8 cellular contexts compared by ENCODE assay signal in the genomic region with DNA sequence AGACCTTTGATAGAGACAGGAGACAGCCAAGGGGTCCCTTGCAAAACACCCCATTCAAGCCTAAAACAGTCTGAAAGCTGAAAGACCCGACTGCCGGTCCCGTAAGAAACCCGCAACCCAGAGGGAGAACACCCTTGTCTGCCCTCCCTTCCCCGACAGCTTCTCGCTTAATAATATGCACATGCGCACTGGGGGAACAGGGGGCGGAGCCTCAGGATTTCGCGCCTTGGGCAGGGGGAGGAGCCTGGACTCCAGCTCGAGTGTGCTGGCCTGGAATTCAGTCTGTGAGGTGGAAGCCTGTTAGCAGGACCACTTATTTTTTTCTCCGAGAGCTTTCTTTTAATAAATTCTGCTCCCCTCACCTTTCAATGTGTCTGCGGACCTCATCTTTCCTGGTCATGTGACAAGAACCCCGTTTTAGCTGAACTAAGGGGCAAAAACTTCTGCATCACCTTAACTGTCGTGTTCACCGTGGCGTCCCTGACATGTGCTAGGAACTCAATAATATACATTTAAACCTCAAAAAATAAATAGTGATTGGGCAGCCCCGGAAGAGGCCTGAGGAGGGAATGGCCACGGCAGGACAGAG. TPM values are rescaled to one million over a fixed set of nuclear protein-coding genes. Genes with fewer than 3 reads are reported as not detected.
DNase-seq lines count a peak whose midpoint lies in the region; ATAC-seq and TF ChIP-seq lines count a peak whose summit lies in the region.

No MANE protein-coding gene starts in this region.

- peaks cover 8% of the 10 kb centered on the region; the same call in 1 of the 2 replicates for H3K27me3 Mint-ChIP-seq in WTC11 (ENCODE audit: low read depth)
- peaks cover 6 to 15% (median 8%) of the 10 kb centered on the region in 5 donors for H3K27me3 Mint-ChIP-seq in naive thymus-derived CD8-positive, alpha-beta T cell
- H3K27me3 Mint-ChIP-seq in stimulated activated naive CD8-positive, alpha-beta T cell treated with anti-CD3 and anti-CD28 coated beads, Interleukin-15, Interleukin-2, amounts not matched to agents 100 ng/mL and 50 ng/mL, for 24 hours = peaks cover 8% of the 10 kb centered on the region

- peak; percentile 74 for ATAC-seq in HG02798 (IDR thresholded peaks at IDR 0.05; ENCODE audit: poor library complexity, unreplicated experiment)
- peak; percentile 97 for ATAC-seq in WTC11
- ATAC-seq in naive thymus-derived CD8-positive, alpha-beta T cell = peak; percentile 40 to 93

- no peaks in the 10 kb centered on the region for H3K36me3 ChIP-seq in effector memory CD4-positive, alpha-beta T cell (ENCODE audit: control insufficient read depth, insufficient read depth, low read length)

- POLR2A ChIA-PET in WTC11 (lab: Charles Lee) = interaction anchor here (0.6 to 1.3 kb wide), 4 partner anchors 8 to 1728 kb away, joined by 3 to 5 read pairs (median 4); no protein-coding TSS in a partner anchor
- POLR2A ChIA-PET in naive thymus-derived CD8-positive, alpha-beta T cell (lab: Charles Lee) = interaction anchor here (1.2 kb wide), 1 partner anchor 8 kb away, joined by 3 read pairs; no protein-coding TSS in a partner anchor

- peak overlapping the region; percentile 4; the same call in 1 of the 2 replicates for H3K27ac Mint-ChIP-seq in WTC11
- H3K27ac Mint-ChIP-seq in naive thymus-derived CD8-positive, alpha-beta T cell = peak overlapping the region in 4 of 10 donors; percentile 15 to 83 (median 49)
- H3K27ac Mint-ChIP-seq in stimulated activated naive CD8-positive, alpha-beta T cell treated with anti-CD3 and anti-CD28 coated beads, Interleukin-15, Interleukin-2, amounts not matched to agents 100 ng/mL and 50 ng/mL, for 24 hours = peak overlapping the region; percentile 96

- no peaks in the 10 kb centered on the region for H3K9me3 ChIP-seq in effector memory CD4-positive, alpha-beta T cell (ENCODE audit: control insufficient read depth, low read length)

- peak overlapping the region; percentile 33 for H3K4me3 Mint-ChIP-seq in WTC11
- peak overlapping the region; percentile 51 to 78 (median 68) for H3K4me3 Mint-ChIP-seq in naive thymus-derived CD8-positive, alpha-beta T cell
- peak overlapping the region; percentile 47 for H3K4me3 Mint-ChIP-seq in stimulated activated naive CD8-positive, alpha-beta T cell treated with anti-CD3 and anti-CD28 coated beads, Interleukin-15, Interleukin-2, amounts not matched to agents 100 ng/mL and 50 ng/mL, for 24 hours

- H3K9me3 Mint-ChIP-seq in WTC11 = no peaks in the 10 kb centered on the region
- no peaks in the 10 kb centered on the region for H3K9me3 Mint-ChIP-seq in naive thymus-derived CD8-positive, alpha-beta T cell
- no peaks in the 10 kb centered on the region for H3K9me3 Mint-ChIP-seq in stimulated activated naive CD8-positive, alpha-beta T cell treated with anti-CD3 and anti-CD28 coated beads, Interleukin-15, Interleukin-2, amounts not matched to agents 100 ng/mL and 50 ng/mL, for 24 hours

- no peaks in the 10 kb centered on the region for H3K4me1 ChIP-seq in effector memory CD4-positive, alpha-beta T cell (ENCODE audit: control insufficient read depth, insufficient read depth, low read length, poor library complexity, severe bottlenecking)

- peak overlapping the region; percentile 25 for H3K4me3 ChIP-seq in effector memory CD4-positive, alpha-beta T cell (ENCODE audit: insufficient read depth, low read depth, low read length, poor library complexity, severe bottlenecking)

- no peak for TF ChIP-seq CTCF in WTC11 (IDR thresholded peaks at IDR 0.05)

- CTCF ChIA-PET in WTC11 (lab: Charles Lee) = interaction anchor here (0.6 to 1.8 kb wide), 4 partner anchors 55 to 169 kb away, joined by 3 to 6 read pairs (median 3); no protein-coding TSS in a partner anchor

- H3K27ac ChIP-seq in effector memory CD4-positive, alpha-beta T cell (ENCODE audit: insufficient read depth, low read length, poor library complexity, severe bottlenecking) = no peak overlapping the region

- no peaks in the 10 kb centered on the region for H3K36me3 Mint-ChIP-seq in WTC11
- H3K36me3 Mint-ChIP-seq in naive thymus-derived CD8-positive, alpha-beta T cell = peaks cover 0 to 2% (median 0%) of the 10 kb centered on the region in 3 donors
- H3K36me3 Mint-ChIP-seq in stimulated activated naive CD8-positive, alpha-beta T cell treated with anti-CD3 and anti-CD28 coated beads, Interleukin-15, Interleukin-2, amounts not matched to agents 100 ng/mL and 50 ng/mL, for 24 hours (ENCODE audit: low read depth) = no peaks in the 10 kb centered on the region

- DNase-seq in CD1c-positive myeloid dendritic cell (ENCODE audit: extremely low spot score) (peak; percentile 73), WTC11 (ENCODE audit: low spot score) (peak; percentile 91), DMS 273 (lab: John Stamatoyannopoulos, UW; ENCODE audit: unreplicated experiment) (no peak), NCI-H748 treated with DMSO at 0.1 percent for 48 hours (lab: John Stamatoyannopoulos, UW) (no peak)
- DNase-seq in effector memory CD4-positive, alpha-beta T cell = peak in 1 of 3 donors; percentile 21
- DNase-seq in naive thymus-derived CD8-positive, alpha-beta T cell = peak in 9 of 10 donors; percentile 19 to 76 (median 40)

- H3K27me3 ChIP-seq in effector memory CD4-positive, alpha-beta T cell (replicated peaks; ENCODE audit: control insufficient read depth, insufficient read depth, low read length, poor library complexity, severe bottlenecking) = no peaks in the 10 kb centered on the region

- H3K4me1 Mint-ChIP-seq in WTC11 = peaks cover 27% of the 10 kb centered on the region
- peaks cover 8 to 15% (median 11%) of the 10 kb centered on the region in 4 donors for H3K4me1 Mint-ChIP-seq in naive thymus-derived CD8-positive, alpha-beta T cell
- peaks cover 30% of the 10 kb centered on the region for H3K4me1 Mint-ChIP-seq in stimulated activated naive CD8-positive, alpha-beta T cell treated with anti-CD3 and anti-CD28 coated beads, Interleukin-15, Interleukin-2, amounts not matched to agents 100 ng/mL and 50 ng/mL, for 24 hours (ENCODE audit: low read depth)

TF ChIP-seq in WTC11, 78 proteins besides CTCF, POLR2A, EP300 and RAD21:
- TF ChIP-seq E2F5 (CRISPR knock-in tag; IDR thresholded peaks at IDR 0.05) (peak; percentile 62), E2F4 (CRISPR knock-in tag; IDR thresholded peaks at IDR 0.05; ENCODE audit: borderline replicate concordance, low read depth) (peak; percentile 47; the same call in 1 of the 2 replicates)
- TF ChIP-seq, protein P1, sequence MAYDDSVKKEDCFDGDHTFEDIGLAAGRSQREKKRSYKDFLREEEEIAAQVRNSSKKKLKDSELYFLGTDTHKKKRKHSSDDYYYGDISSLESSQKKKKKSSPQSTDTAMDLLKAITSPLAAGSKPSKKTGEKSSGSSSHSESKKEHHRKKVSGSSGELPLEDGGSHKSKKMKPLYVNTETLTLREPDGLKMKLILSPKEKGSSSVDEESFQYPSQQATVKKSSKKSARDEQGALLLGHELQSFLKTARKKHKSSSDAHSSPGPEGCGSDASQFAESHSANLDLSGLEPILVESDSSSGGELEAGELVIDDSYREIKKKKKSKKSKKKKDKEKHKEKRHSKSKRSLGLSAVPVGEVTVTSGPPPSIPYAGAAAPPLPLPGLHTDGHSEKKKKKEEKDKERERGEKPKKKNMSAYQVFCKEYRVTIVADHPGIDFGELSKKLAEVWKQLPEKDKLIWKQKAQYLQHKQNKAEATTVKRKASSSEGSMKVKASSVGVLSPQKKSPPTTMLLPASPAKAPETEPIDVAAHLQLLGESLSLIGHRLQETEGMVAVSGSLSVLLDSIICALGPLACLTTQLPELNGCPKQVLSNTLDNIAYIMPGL (CRISPR knock-in tag; IDR thresholded peaks at IDR 0.05) = no peak
- TF ChIP-seq, protein P2, sequence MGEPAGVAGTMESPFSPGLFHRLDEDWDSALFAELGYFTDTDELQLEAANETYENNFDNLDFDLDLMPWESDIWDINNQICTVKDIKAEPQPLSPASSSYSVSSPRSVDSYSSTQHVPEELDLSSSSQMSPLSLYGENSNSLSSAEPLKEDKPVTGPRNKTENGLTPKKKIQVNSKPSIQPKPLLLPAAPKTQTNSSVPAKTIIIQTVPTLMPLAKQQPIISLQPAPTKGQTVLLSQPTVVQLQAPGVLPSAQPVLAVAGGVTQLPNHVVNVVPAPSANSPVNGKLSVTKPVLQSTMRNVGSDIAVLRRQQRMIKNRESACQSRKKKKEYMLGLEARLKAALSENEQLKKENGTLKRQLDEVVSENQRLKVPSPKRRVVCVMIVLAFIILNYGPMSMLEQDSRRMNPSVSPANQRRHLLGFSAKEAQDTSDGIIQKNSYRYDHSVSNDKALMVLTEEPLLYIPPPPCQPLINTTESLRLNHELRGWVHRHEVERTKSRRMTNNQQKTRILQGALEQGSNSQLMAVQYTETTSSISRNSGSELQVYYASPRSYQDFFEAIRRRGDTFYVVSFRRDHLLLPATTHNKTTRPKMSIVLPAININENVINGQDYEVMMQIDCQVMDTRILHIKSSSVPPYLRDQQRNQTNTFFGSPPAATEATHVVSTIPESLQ (CRISPR knock-in tag; IDR thresholded peaks at IDR 0.05) = no peak
- TF ChIP-seq, protein P3, sequence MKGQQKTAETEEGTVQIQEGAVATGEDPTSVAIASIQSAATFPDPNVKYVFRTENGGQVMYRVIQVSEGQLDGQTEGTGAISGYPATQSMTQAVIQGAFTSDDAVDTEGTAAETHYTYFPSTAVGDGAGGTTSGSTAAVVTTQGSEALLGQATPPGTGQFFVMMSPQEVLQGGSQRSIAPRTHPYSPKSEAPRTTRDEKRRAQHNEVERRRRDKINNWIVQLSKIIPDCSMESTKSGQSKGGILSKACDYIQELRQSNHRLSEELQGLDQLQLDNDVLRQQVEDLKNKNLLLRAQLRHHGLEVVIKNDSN (CRISPR knock-in tag; IDR thresholded peaks at IDR 0.05) = 0 out of 2 replicates have a peak, but pooled peaks have one; percentile 21

RNA-seq across cellular contexts. Expression of gene TNFAIP8L3, which starts 17.0 kb away (rescaled TPM):
- 0.25 to 0.39 TPM (median 0.34 TPM) in 3 replicates for total RNA-seq in WTC11 (2021)
- total RNA-seq in naive thymus-derived CD8-positive, alpha-beta T cell = not detected
- not detected for polyA plus RNA-seq in naive thymus-derived CD8-positive, alpha-beta T cell

Comparison
In these comparisons a context has a peak if more than half of its experiments do, and no peak if none do; other contexts are left out.
1. DNase-seq: peak in CD1c-positive myeloid dendritic cell (single experiment), WTC11 (single experiment) and naive thymus-derived CD8-positive, alpha-beta T cell (9 of 10); none in DMS 273 (single experiment) and NCI-H748 treated with DMSO at 0.1 percent for 48 hours (single experiment).
2. Peak in every context shown above with its lines, with median percentiles within 50 percentile points of each other: ATAC-seq and H3K4me3 Mint-ChIP-seq.